In genomic region chr10:74013004-74013403, GRCh38 we compare ENCODE assay signal across 20 cellular contexts. TPM values are rescaled to one million over a fixed set of nuclear protein-coding genes. Genes with fewer than 3 reads are reported as not detected.
DNase-seq lines count a peak whose midpoint lies in the region; ATAC-seq and TF ChIP-seq lines count a peak whose summit lies in the region.
"Had no signal": no experiment of that assay in that cellular context is flagged by ENCODE, and none has a peak within 500 bp of the region (broad histone marks: within the 10 kb centered on the region; RNA-seq: fewer than 3 reads in every experiment).

No MANE protein-coding gene starts in this region.

- H3K27me3 ChIP-seq in ACC112 (ENCODE audit: insufficient read depth, low read length) = no peaks in the 10 kb centered on the region
- H3K27me3 ChIP-seq in brain microvascular endothelial cell (replicated peaks) = no peaks in the 10 kb centered on the region
- H3K27me3 ChIP-seq: body of pancreas had no signal

- H3K4me1 Mint-ChIP-seq in HFFc6 (ENCODE audit: low read depth) (peaks cover 67% of the 10 kb centered on the region), brain (peaks cover 52% of the 10 kb centered on the region), nephron (peaks cover 44% of the 10 kb centered on the region)

- H3K4me3 ChIP-seq in ACC112 (ENCODE audit: low read depth, low read length) (no peak overlapping the region), brain microvascular endothelial cell (ENCODE audit: low read depth, low read length) (no peak overlapping the region)
- H3K4me3 ChIP-seq: body of pancreas, lung had no signal

- peaks cover 2% of the 10 kb centered on the region; the same call in 1 of the 2 replicates for H3K27me3 Mint-ChIP-seq in HFFc6 (ENCODE audit: insufficient read depth)
- H3K27me3 Mint-ChIP-seq in brain = no peaks in the 10 kb centered on the region
- H3K27me3 Mint-ChIP-seq in nephron (ENCODE audit: low read depth) = no peaks in the 10 kb centered on the region
- H3K27me3 Mint-ChIP-seq: activated naive CD8-positive, alpha-beta T cell treated with anti-CD3 and anti-CD28 coated beads for 36 hours had no signal

- H2AFZ ChIP-seq in ACC112 (ENCODE audit: low read length, unreplicated experiment) = no peak overlapping the region

- H3K36me3 Mint-ChIP-seq in HFFc6 (ENCODE audit: low read depth) = peaks cover 32% of the 10 kb centered on the region
- H3K36me3 Mint-ChIP-seq in brain = peaks cover 26% of the 10 kb centered on the region
- peaks cover 16% of the 10 kb centered on the region for H3K36me3 Mint-ChIP-seq in nephron (ENCODE audit: low read depth)

- in situ Hi-C loops in brain microvascular endothelial cell (cut with HindIII; ENCODE audit: low pct_ligation_motif_present, low sequenced_read_pairs) = no loop called here

- TF ChIP-seq CTCF in HFFc6 (IDR thresholded peaks at IDR 0.05) (no peak), brain (conservative IDR thresholded peaks at IDR 0.05) (no peak), nephron (IDR thresholded peaks at IDR 0.05; ENCODE audit: unreplicated experiment in 3 of 3) (no peak), brain microvascular endothelial cell (IDR thresholded peaks at IDR 0.05; ENCODE audit: low read depth, low read length, missing control alignments) (no peak)

- H3K27ac Mint-ChIP-seq in HFFc6 (peak overlapping the region; percentile 81), brain (peak overlapping the region in 3 of 5 experiments; percentile 21 to 89 (median 64)), nephron (peak overlapping the region; percentile 62 to 92 (median 76))
- H3K27ac Mint-ChIP-seq: activated naive CD8-positive, alpha-beta T cell treated with anti-CD3 and anti-CD28 coated beads for 36 hours; activated T-helper 2 cell treated with anti-CD3 and anti-CD28 coated beads, Interferon-gamma antibody, Interleukin-2, Interleukin-4, amounts not matched to agents 10 μg/mL and 5 μg/mL and 100 μg/mL, durations not matched to agents 14 hours and 24 hours and 36 hours had no signal

- H3K79me2 ChIP-seq in ACC112 (ENCODE audit: control insufficient read depth, insufficient read depth, low read length, unreplicated experiment) = peaks cover 83% of the 10 kb centered on the region

- H3K36me3 ChIP-seq in ACC112 (ENCODE audit: insufficient read depth, low read length) (no peaks in the 10 kb centered on the region), brain microvascular endothelial cell (replicated peaks) (peaks cover 17% of the 10 kb centered on the region)

- no peak for ATAC-seq in HG03469 (IDR thresholded peaks at IDR 0.05; ENCODE audit: unreplicated experiment)
- no peak for ATAC-seq in HG03139 (IDR thresholded peaks at IDR 0.05; ENCODE audit: unreplicated experiment)
- ATAC-seq: body of pancreas had no signal

- H3K27ac ChIP-seq in ACC112 (ENCODE audit: low read depth, low read length) = peak overlapping the region; percentile 59; the same call in 1 of the 2 replicates
- no peak overlapping the region for H3K27ac ChIP-seq in brain microvascular endothelial cell
- H3K27ac ChIP-seq: body of pancreas had no signal

- peak overlapping the region; percentile 22 for H3K4me3 Mint-ChIP-seq in HFFc6
- H3K4me3 Mint-ChIP-seq in brain = peak overlapping the region in 1 of 5 experiments; percentile 4
- no peak overlapping the region for H3K4me3 Mint-ChIP-seq in nephron
- H3K4me3 Mint-ChIP-seq: activated naive CD8-positive, alpha-beta T cell treated with anti-CD3 and anti-CD28 coated beads for 36 hours had no signal

- peaks cover 45% of the 10 kb centered on the region for H3K4me1 ChIP-seq in ACC112 (ENCODE audit: control insufficient read depth, insufficient read depth, low read length, unreplicated experiment)

- DNase-seq in HFFc6 (no peak), COLO668 (lab: John Stamatoyannopoulos, UW; ENCODE audit: unreplicated experiment) (no peak), brain microvascular endothelial cell (no peak)
- DNase-seq: activated CD4-positive, alpha-beta T cell treated with anti-CD3 and anti-CD28 coated beads for 48 hours; activated naive CD8-positive, alpha-beta T cell treated with anti-CD3 and anti-CD28 coated beads for 36 hours; body of pancreas; C1 segment of cervical spinal cord; NCI-H1930; NCI-H2227 treated with DMSO at 0.1 percent for 48 hours; NCI-H82; SHP77; stimulated activated CD4-positive, alpha-beta T cell treated with anti-CD3 and anti-CD28 coated beads, Interleukin-15, amount 100 ng/mL, for 24 hours; T-helper 1 cell had no signal

- H3K9me3 Mint-ChIP-seq in HFFc6 (no peaks in the 10 kb centered on the region), brain (no peaks in the 10 kb centered on the region), nephron (no peaks in the 10 kb centered on the region)
- H3K9me3 Mint-ChIP-seq: activated naive CD8-positive, alpha-beta T cell treated with anti-CD3 and anti-CD28 coated beads for 36 hours; activated T-helper 2 cell treated with anti-CD3 and anti-CD28 coated beads, Interferon-gamma antibody, Interleukin-2, Interleukin-4, amounts not matched to agents 10 μg/mL and 5 μg/mL and 100 μg/mL, durations not matched to agents 14 hours and 24 hours and 36 hours had no signal

RNA-seq across cellular contexts. Expression of gene VCL, which starts 15.1 kb away (rescaled TPM):
- 100 to 1,000 TPM; 366 to 443 (median 406) TPM for total RNA-seq in HFFc6 (2021; fragmentation: NEBNext Ultra II Directional; extraction: Animal tissue kit (Norgen Biotek cat#: 25700))
- polyA plus RNA-seq in brain (ENCODE audit: insufficient read depth, low read depth, low replicate concordance) = 21.5 TPM
